1 cellular context compared by ENCODE assay signal in genomic region chr6:88361298-88361697, GRCh38.
TF ChIP-seq lines count a peak whose summit lies in the region.

No MANE protein-coding gene starts in this region.

TF ChIP-seq in GM23338, 12 proteins besides CTCF, POLR2A, EP300 and RAD21 (continued from another document):
- TF ChIP-seq REST (IDR thresholded peaks at IDR 0.05; ENCODE audit: unreplicated experiment) (no peak), ZNF114 (CRISPR knock-in tag; IDR thresholded peaks at IDR 0.05) (no peak), ZNF462 (CRISPR knock-in tag; IDR thresholded peaks at IDR 0.05) (no peak), ETS1 (IDR thresholded peaks at IDR 0.05) (no peak), ZNF331 (CRISPR knock-in tag; IDR thresholded peaks at IDR 0.05; ENCODE audit: low read depth) (no peak)
TF ChIP-seq in GM23338: peak in this region for 0.
